ENCODE assay signal across 33 cellular contexts in the genomic region with DNA sequence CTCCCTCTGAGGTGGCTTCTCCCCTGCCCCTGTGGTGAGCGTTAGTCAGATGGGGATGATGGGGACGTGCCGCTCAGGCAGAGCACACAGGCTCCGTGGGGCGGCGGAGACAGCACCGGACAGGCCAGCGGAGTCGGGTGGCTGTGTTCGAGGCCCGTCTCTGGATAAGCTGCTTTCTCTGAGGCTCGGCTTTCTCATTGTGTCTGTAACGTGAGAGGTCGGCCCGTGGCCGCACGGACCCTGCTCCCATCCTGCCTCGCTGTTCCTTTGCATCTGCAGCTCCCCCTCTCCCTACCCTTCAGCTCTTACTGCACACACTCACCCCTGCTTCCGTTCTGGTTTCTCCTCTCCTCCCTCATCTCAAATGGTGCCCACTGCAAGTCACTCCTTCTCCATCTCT.
"Had no signal": no experiment of that assay in that cellular context is flagged by ENCODE, and none has a peak within 500 bp of the region (broad histone marks: within the 10 kb centered on the region; RNA-seq: fewer than 3 reads in every experiment).

No MANE protein-coding gene starts in this region.

- H3K9me3 Mint-ChIP-seq: activated CD4-positive, alpha-beta memory T cell treated with anti-CD3 and anti-CD28 coated beads for 36 hours; activated CD4-positive, alpha-beta T cell treated with anti-CD3 and anti-CD28 coated beads, Interleukin-2, amount 10 ng/mL, durations not matched to agents 24 days and 14 days; activated naive CD4-positive, alpha-beta T cell treated with anti-CD3 and anti-CD28 coated beads, Interleukin-2, amount 10 ng/mL, durations not matched to agents 7 days and 5 days; activated naive CD8-positive, alpha-beta T cell treated with anti-CD3 and anti-CD28 coated beads, Interleukin-2, amount 10 ng/mL, durations not matched to agents 7 days and 5 days; activated T-helper 1 cell treated with anti-CD3 and anti-CD28 coated beads, Interleukin-12 subunit alpha, Interleukin-12 subunit beta, Interleukin-2, Interleukin-4 antibody, amounts not matched to agents 30 ng/mL and 10 ng/mL and 1 ng/mL, durations not matched to agents 14 hours and 24 hours and 36 hours; natural killer cell treated with Interleukin-12 subunit alpha and Interleukin-12 subunit beta and Interleukin-15 and Interleukin-18, amount 100 ng/mL, for 72 hours had no signal

- DNase-seq: activated CD4-positive, alpha-beta memory T cell treated with anti-CD3 and anti-CD28 coated beads for 36 hours; activated CD4-positive, alpha-beta T cell treated with anti-CD3 and anti-CD28 coated beads, Interleukin-2, amount 10 ng/mL, durations not matched to agents 24 days and 14 days; activated CD8-positive, alpha-beta memory T cell treated with anti-CD3 and anti-CD28 coated beads, Interleukin-2, amount 50 U/mL, for 4 hours; activated effector memory CD4-positive, alpha-beta T cell treated with anti-CD3 and anti-CD28 coated beads, Interleukin-2, amount 50 U/mL, for 16 hours; activated naive CD4-positive, alpha-beta T cell treated with anti-CD3 and anti-CD28 coated beads, Interleukin-2, amount 10 ng/mL, durations not matched to agents 7 days and 5 days; activated naive CD8-positive, alpha-beta T cell treated with anti-CD3 and anti-CD28 coated beads, Interleukin-2, amount 10 ng/mL, durations not matched to agents 7 days and 5 days; activated T-cell treated with anti-CD3 and anti-CD28 coated beads, Interleukin-2, amount 50 U/mL, for 1 hour; cerebellar nuclear complex; colonic mucosa; effector memory CD4-positive, alpha-beta T cell; head of caudate nucleus; hypothalamus; kidney glomerular epithelial cell; left lung; lower lobe of right lung; mesenchymal stem cell; mucosa of descending colon; pancreas; stimulated activated CD4-positive, alpha-beta T cell treated with anti-CD3 and anti-CD28 coated beads, Interleukin-15, amount 100 ng/mL, for 24 hours; stimulated activated CD4-positive, alpha-beta T cell treated with anti-CD3 and anti-CD28 coated beads, Interleukin-2, amount 100 ng/mL, for 24 hours; stimulated activated naive CD4-positive, alpha-beta T cell treated with Interleukin-2 at 50 U/mL for 16 hours; T-helper 1 cell; trophoblast cell had no signal

- FAIRE-seq: pancreas had no signal

- H3K4me1 ChIP-seq: ascending aorta, colonic mucosa, pancreas, right atrium auricular region, vagina had no signal

- H3K27me3 Mint-ChIP-seq: activated naive CD8-positive, alpha-beta T cell treated with anti-CD3 and anti-CD28 coated beads, Interleukin-2, amount 10 ng/mL, durations not matched to agents 7 days and 5 days had no signal

- H3K36me3 Mint-ChIP-seq: activated CD4-positive, alpha-beta memory T cell treated with anti-CD3 and anti-CD28 coated beads for 36 hours; activated naive CD4-positive, alpha-beta T cell treated with anti-CD3 and anti-CD28 coated beads, Interleukin-2, amount 10 ng/mL, durations not matched to agents 7 days and 5 days; activated naive CD8-positive, alpha-beta T cell treated with anti-CD3 and anti-CD28 coated beads, Interleukin-2, amount 10 ng/mL, durations not matched to agents 7 days and 5 days; brain; natural killer cell treated with Interleukin-12 subunit alpha and Interleukin-12 subunit beta and Interleukin-15 and Interleukin-18, amount 100 ng/mL, for 72 hours had no signal

- H3K27ac Mint-ChIP-seq: activated CD4-positive, alpha-beta memory T cell treated with anti-CD3 and anti-CD28 coated beads for 36 hours; activated CD4-positive, alpha-beta T cell treated with anti-CD3 and anti-CD28 coated beads, Interleukin-2, amount 10 ng/mL, durations not matched to agents 24 days and 14 days; activated naive CD4-positive, alpha-beta T cell treated with anti-CD3 and anti-CD28 coated beads, Interleukin-2, amount 10 ng/mL, durations not matched to agents 7 days and 5 days; activated naive CD8-positive, alpha-beta T cell treated with anti-CD3 and anti-CD28 coated beads, Interleukin-2, amount 10 ng/mL, durations not matched to agents 7 days and 5 days; activated T-helper 1 cell treated with anti-CD3 and anti-CD28 coated beads, Interleukin-12 subunit alpha, Interleukin-12 subunit beta, Interleukin-2, Interleukin-4 antibody, amounts not matched to agents 30 ng/mL and 10 ng/mL and 1 ng/mL, durations not matched to agents 14 hours and 24 hours and 36 hours; brain; natural killer cell treated with Interleukin-12 subunit alpha and Interleukin-12 subunit beta and Interleukin-15 and Interleukin-18, amount 100 ng/mL, for 72 hours had no signal

- H3K4me1 Mint-ChIP-seq: activated CD4-positive, alpha-beta T cell treated with anti-CD3 and anti-CD28 coated beads, Interleukin-2, amount 10 ng/mL, durations not matched to agents 24 days and 14 days; activated naive CD4-positive, alpha-beta T cell treated with anti-CD3 and anti-CD28 coated beads, Interleukin-2, amount 10 ng/mL, durations not matched to agents 7 days and 5 days; activated naive CD8-positive, alpha-beta T cell treated with anti-CD3 and anti-CD28 coated beads, Interleukin-2, amount 10 ng/mL, durations not matched to agents 7 days and 5 days had no signal

- H3K27me3 ChIP-seq: ascending aorta, cardiac muscle cell, colonic mucosa, left lung, pancreas, right atrium auricular region, vagina had no signal

- H3K9me3 ChIP-seq: ascending aorta, colonic mucosa, left lung, lower lobe of right lung, mucosa of descending colon, pancreas, right atrium auricular region, thoracic aorta, vagina had no signal

- ATAC-seq: activated CD4-positive, CD25-positive, alpha-beta regulatory T cell treated with anti-CD3 and anti-CD28 coated beads, Interleukin-2, amount 50 U/mL, for 24 hours; left lung; lower lobe of right lung; mucosa of descending colon; natural killer cell treated with Interleukin-12 subunit alpha and Interleukin-12 subunit beta and Interleukin-15 and Interleukin-18, amount 100 ng/mL, for 72 hours had no signal

- H3K36me3 ChIP-seq: ascending aorta, cardiac muscle cell, colonic mucosa, left lung, lower lobe of right lung, pancreas, right atrium auricular region, thoracic aorta, vagina had no signal

- H3K4me3 Mint-ChIP-seq: activated CD4-positive, alpha-beta memory T cell treated with anti-CD3 and anti-CD28 coated beads for 36 hours; activated CD4-positive, alpha-beta T cell treated with anti-CD3 and anti-CD28 coated beads, Interleukin-2, amount 10 ng/mL, durations not matched to agents 24 days and 14 days; activated naive CD4-positive, alpha-beta T cell treated with anti-CD3 and anti-CD28 coated beads, Interleukin-2, amount 10 ng/mL, durations not matched to agents 7 days and 5 days; activated naive CD8-positive, alpha-beta T cell treated with anti-CD3 and anti-CD28 coated beads, Interleukin-2, amount 10 ng/mL, durations not matched to agents 7 days and 5 days; activated T-helper 1 cell treated with anti-CD3 and anti-CD28 coated beads, Interleukin-12 subunit alpha, Interleukin-12 subunit beta, Interleukin-2, Interleukin-4 antibody, amounts not matched to agents 30 ng/mL and 10 ng/mL and 1 ng/mL, durations not matched to agents 14 hours and 24 hours and 36 hours; brain; natural killer cell treated with Interleukin-12 subunit alpha and Interleukin-12 subunit beta and Interleukin-15 and Interleukin-18, amount 100 ng/mL, for 72 hours had no signal

- H3K27ac ChIP-seq: ascending aorta, cardiac muscle cell, colonic mucosa, left lung, lower lobe of right lung, pancreas, right atrium auricular region, thoracic aorta, vagina, VCaP had no signal

- H3K4me3 ChIP-seq: ascending aorta, cardiac muscle cell, colonic mucosa, left lung, lower lobe of right lung, mucosa of descending colon, pancreas, right atrium auricular region, thoracic aorta, vagina had no signal
